Comparison of ENCODE assay signal across 10 cellular contexts in the genomic region with DNA sequence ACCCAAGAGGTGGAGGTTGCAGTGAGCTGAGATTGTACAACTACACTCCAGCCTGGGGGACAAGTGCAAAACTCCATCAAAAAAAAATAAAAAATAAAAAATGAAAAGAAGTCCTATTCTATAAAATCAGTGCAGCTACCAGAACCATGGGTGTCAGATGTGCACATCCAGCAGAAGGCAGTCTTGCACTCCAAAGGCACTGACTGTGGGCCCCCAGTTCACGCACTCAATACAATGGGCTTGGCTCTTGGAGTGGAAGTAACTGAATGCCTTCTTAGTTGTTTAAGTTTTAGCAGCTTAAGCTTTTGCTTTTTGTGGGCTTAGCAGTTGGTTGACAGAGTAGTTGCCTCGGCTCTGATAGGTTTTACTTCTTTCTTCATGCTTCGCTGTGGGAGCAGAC.
"Had no signal": no experiment of that assay in that cellular context is flagged by ENCODE, and none has a peak within 500 bp of the region (broad histone marks: within the 10 kb centered on the region; RNA-seq: fewer than 3 reads in every experiment).

No MANE protein-coding gene starts in this region.

- H3K4me3 ChIP-seq: HAP-1 had no signal

- DNase-seq: GOT3, HFFc6, KBM-7 had no signal

- H3K36me3 Mint-ChIP-seq: IgD-negative memory B cell had no signal

- H3K27ac Mint-ChIP-seq: HFFc6, IgD-negative memory B cell had no signal

- FAIRE-seq: H54, HepG2 had no signal

- H3K4me3 Mint-ChIP-seq: HFFc6, IgD-negative memory B cell had no signal

- ATAC-seq: HCT116, HepG2 had no signal

- H3K9ac ChIP-seq: KMS-11 had no signal

- H3K4me1 Mint-ChIP-seq: IgD-negative memory B cell had no signal

- H3K4me1 ChIP-seq: HAP-1 had no signal

- H3K36me3 ChIP-seq: HAP-1 had no signal

- H3K27ac ChIP-seq: HL-60, KMS-11 had no signal

- H3K4me2 ChIP-seq: KMS-11 had no signal
